ENCODE assay signal across 10 cellular contexts in the genomic region with DNA sequence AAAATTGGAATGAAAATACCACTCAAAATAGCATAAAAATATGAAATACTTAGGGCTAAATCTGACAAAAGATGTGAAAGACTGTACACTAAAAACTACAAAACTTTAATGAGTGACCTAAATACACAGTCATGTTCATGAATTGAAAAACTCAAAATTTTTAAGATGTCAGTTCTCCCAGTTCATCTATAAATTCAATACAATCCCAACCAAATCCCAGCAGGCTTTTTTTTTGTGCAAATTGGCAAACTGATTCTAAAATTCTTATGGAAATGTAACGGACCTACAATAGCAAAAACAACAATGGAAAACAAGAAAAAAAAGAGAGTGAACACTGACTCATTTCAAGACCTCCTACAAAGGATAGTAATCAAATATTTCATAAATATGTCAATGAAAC. TPM values are rescaled to one million over a fixed set of nuclear protein-coding genes. Genes with fewer than 3 reads are reported as not detected.
"Had no signal": no experiment of that assay in that cellular context is flagged by ENCODE, and none has a peak within 500 bp of the region (broad histone marks: within the 10 kb centered on the region; RNA-seq: fewer than 3 reads in every experiment).

No MANE protein-coding gene starts in this region.

- FAIRE-seq: H1, H54 had no signal

- H3K4me1 Mint-ChIP-seq: GM23338 had no signal

- DNase-seq: GM23248, GOT3, H7, H9, HCEC 1CT, HFFc6 had no signal

- H3K4me2 ChIP-seq: GM23338 had no signal

- H3K9me3 Mint-ChIP-seq: HFFc6 had no signal

- H3K27ac Mint-ChIP-seq: GM23338, H9, HFFc6 had no signal

- H3K9ac ChIP-seq: GM23248 had no signal

- H3K27ac ChIP-seq: GM23248 had no signal

- H2AFZ ChIP-seq: GM23248, GM23338 had no signal

- H3K4me3 ChIP-seq: GM23248, GM23338 had no signal

- H3K4me3 Mint-ChIP-seq: GM23338, H9, HFFc6 had no signal

RNA-seq across cellular contexts. Expression of a gene that starts 46.4 kb away (rescaled TPM):
- total RNA-seq: GM23248, H1, H4, H7, H9, HFFc6 had no signal
- polyA plus RNA-seq: GM23248, GM23338, H1 had no signal
